ENCODE assay signal across 21 cellular contexts in genomic region chr2:8587251-8587791, GRCh38.
"Had no signal": no experiment of that assay in that cellular context is flagged by ENCODE, and none has a peak within 500 bp of the region (broad histone marks: within the 10 kb centered on the region; RNA-seq: fewer than 3 reads in every experiment).

No MANE protein-coding gene starts in this region.

- DNase-seq: activated CD4-positive, alpha-beta T cell treated with anti-CD3 and anti-CD28 coated beads for 48 hours; activated effector memory CD4-positive, alpha-beta T cell treated with Interleukin-2 at 50 U/mL for 16 hours; activated T-cell treated with anti-CD3 and anti-CD28 coated beads, Interleukin-2, amount 50 U/mL, for 24 hours; amniotic stem cell; body of pancreas; central memory CD4-positive, alpha-beta T cell; esophagus squamous epithelium; glutamatergic neuron; hypothalamus; naive thymus-derived CD4-positive, alpha-beta T cell; Right ventricle myocardium superior; T-helper 1 cell; WERI-Rb-1 had no signal

- H3K27ac Mint-ChIP-seq: activated naive CD4-positive, alpha-beta T cell treated with anti-CD3 and anti-CD28 coated beads, Interleukin-2, amount 50 U/mL, for 24 hours; naive thymus-derived CD4-positive, alpha-beta T cell had no signal

- FAIRE-seq: endothelial cell of umbilical vein had no signal

- H3K36me3 Mint-ChIP-seq: activated naive CD4-positive, alpha-beta T cell treated with anti-CD3 and anti-CD28 coated beads, Interleukin-2, amount 50 U/mL, for 24 hours; naive thymus-derived CD4-positive, alpha-beta T cell had no signal

- H3K27me3 ChIP-seq: body of pancreas, ovary had no signal

- H3K9me3 Mint-ChIP-seq: activated naive CD4-positive, alpha-beta T cell treated with anti-CD3 and anti-CD28 coated beads, Interleukin-2, amount 50 U/mL, for 24 hours; activated T-cell treated with anti-CD3 and anti-CD28 coated beads, Interleukin-2, amount 50 U/mL, for 24 hours; naive thymus-derived CD4-positive, alpha-beta T cell had no signal

- H3K4me3 Mint-ChIP-seq: activated naive CD4-positive, alpha-beta T cell treated with anti-CD3 and anti-CD28 coated beads, Interleukin-2, amount 50 U/mL, for 24 hours; activated T-cell treated with anti-CD3 and anti-CD28 coated beads, Interleukin-2, amount 50 U/mL, for 24 hours; naive thymus-derived CD4-positive, alpha-beta T cell had no signal

- H3K9me3 ChIP-seq: body of pancreas, esophagus squamous epithelium, ovary, thoracic aorta had no signal

- H3K27me3 Mint-ChIP-seq: activated naive CD4-positive, alpha-beta T cell treated with anti-CD3 and anti-CD28 coated beads, Interleukin-2, amount 50 U/mL, for 24 hours had no signal

- H3K36me3 ChIP-seq: esophagus squamous epithelium, ovary, thoracic aorta, WERI-Rb-1 had no signal

- H3K27ac ChIP-seq: body of pancreas, coronary artery, esophagus squamous epithelium, ovary, SK-N-MC, thoracic aorta, WERI-Rb-1 had no signal

- ATAC-seq: body of pancreas; naive thymus-derived CD4-positive, alpha-beta T cell; sciatic nerve had no signal

- H3K4me3 ChIP-seq: body of pancreas, coronary artery, esophagus squamous epithelium, lung, ovary, SK-N-MC, thoracic aorta had no signal
